ENCODE assay signal across 8 cellular contexts in the genomic region with DNA sequence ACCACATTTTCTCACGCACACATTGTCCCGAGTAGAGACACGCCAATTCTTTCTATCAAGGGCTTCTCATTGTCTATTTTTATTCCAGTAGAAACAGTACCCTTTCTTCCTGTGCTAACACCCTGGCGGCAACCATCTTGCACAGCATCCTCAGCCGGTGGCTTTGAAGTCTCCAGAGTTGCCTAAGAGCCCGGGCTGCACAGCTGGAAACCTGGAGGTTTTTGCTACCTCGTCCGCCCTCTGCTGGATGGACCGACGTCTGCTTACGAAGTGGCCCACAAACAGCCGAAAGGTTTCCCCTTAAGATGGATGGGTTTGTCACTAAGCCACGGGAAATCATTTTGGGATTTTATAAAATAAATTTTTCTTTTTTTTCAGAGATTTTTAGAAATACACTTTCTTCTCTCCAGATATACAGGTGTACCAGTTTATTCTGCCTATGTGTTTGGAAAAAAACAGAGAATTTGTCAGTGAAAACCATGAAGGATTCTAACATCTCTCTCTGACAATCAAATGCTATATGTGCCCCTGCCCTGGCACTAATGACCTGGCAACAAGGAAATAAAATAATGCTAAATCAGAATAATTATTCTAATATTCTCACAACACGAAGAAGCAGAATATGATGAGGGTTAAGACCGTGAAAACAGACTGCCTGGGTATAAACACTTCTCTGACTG.
DNase-seq lines count a peak whose midpoint lies in the region; ATAC-seq, FAIRE-seq and TF ChIP-seq lines count a peak whose summit lies in the region.

No MANE protein-coding gene starts in this region.

- no TSS peak for BruUV-seq in Panc1 (replicated peaks; lab: Mats Ljungman, UMichigan)

- TF ChIP-seq CTCF in D721Med (IDR thresholded peaks at IDR 0.05; ENCODE audit: insufficient read depth, missing control alignments) (peak; percentile 78), Panc1 (IDR thresholded peaks at IDR 0.05) (peak; percentile 94), fibroblast of lung (conservative IDR thresholded peaks at IDR 0.05 in 1 of 2, IDR thresholded peaks at IDR 0.05 in 1 of 2; ENCODE audit: low read depth in 1 of 2, low read length in 2 of 2) (peak; percentile 79 to 80), neural cell (IDR thresholded peaks at IDR 0.05; ENCODE audit: poor library complexity, severe bottlenecking) (peak; percentile 87)

- CTCF ChIA-PET in Panc1 (lab: Charles Lee), result interaction anchor here (0.6 to 1.8 kb wide), 3 partner anchors 35 to 927 kb away, joined by 3 to 4 read pairs (median 3); no protein-coding TSS in a partner anchor

- H3K27ac ChIP-seq in Panc1 (ENCODE audit: low read length), result no peak overlapping the region
- H3K27ac ChIP-seq in fibroblast of lung (ENCODE audit: insufficient read depth, low read length), result no peak overlapping the region
- peak overlapping the region; percentile 26 for H3K27ac ChIP-seq in neural cell (ENCODE audit: low read length)
- H3K27ac ChIP-seq in substantia nigra (ENCODE audit: low read depth, low read length, poor library complexity, severe bottlenecking), result no peak overlapping the region

- H3K4me2 ChIP-seq in fibroblast of lung (ENCODE audit: extremely low read depth, insufficient read depth, low read length) (no peak overlapping the region), neural cell (ENCODE audit: low read length) (no peak overlapping the region)

- in situ Hi-C loops in Panc1 (cut with HindIII; ENCODE audit: low pct_unique_long_range_greater_than_20kb, low sequenced_read_pairs), result no loop called here

- no peak overlapping the region for H3K4me3 ChIP-seq in Jurkat, Clone E6-1 (ENCODE audit: low read length)
- H3K4me3 ChIP-seq in Panc1 (ENCODE audit: low read depth in 2 of 2, low read length in 2 of 2), result no peak overlapping the region
- H3K4me3 ChIP-seq in fibroblast of lung (replicated peaks in 1 of 4; ENCODE audit: control extremely low read depth in 1 of 4, insufficient read depth in 1 of 4, low read depth in 3 of 4, low read length in 4 of 4), result no peak overlapping the region
- H3K4me3 ChIP-seq in neural cell (ENCODE audit: low read length), result no peak overlapping the region

- no peaks in the 10 kb centered on the region for H3K9me2 ChIP-seq in neural cell (ENCODE audit: insufficient read depth, low read length)

- FAIRE-seq in D721Med (lab: Jason Lieb, UNC), result no peak

- TF ChIP-seq RAD21 in neural cell (conservative IDR thresholded peaks at IDR 0.05), result peak; percentile 91

- H3K79me2 ChIP-seq in fibroblast of lung (ENCODE audit: control insufficient read depth, insufficient read depth, low read length) (no peaks in the 10 kb centered on the region), neural cell (replicated peaks; ENCODE audit: insufficient read depth, low read length) (no peaks in the 10 kb centered on the region)

- POLR2A ChIA-PET in Panc1 (lab: Charles Lee), result no interaction called here

- no peak for DNase-seq in D721Med (ENCODE audit: insufficient read length, low spot score)
- DNase-seq in Jurkat, Clone E6-1 (ENCODE audit: low read depth, low spot score), result peak; percentile 84
- DNase-seq in Panc1 (ENCODE audit: low read depth, low spot score), result peak; percentile 42
- DNase-seq in activated T-cell treated with anti-CD3 and anti-CD28 coated beads, Interleukin-2, amount 50 U/mL, for 1 hour, result peak; percentile 59
- peak; percentile 78 to 81 for DNase-seq in fibroblast of lung (ENCODE audit: low read depth in 2 of 2)
- DNase-seq in substantia nigra (lab: John Stamatoyannopoulos, UW), result peak in 37 of 49 donors; percentile 2 to 68 (median 35)

- H3K4me1 ChIP-seq in Panc1 (ENCODE audit: control insufficient read depth, insufficient read depth, low read length), result peaks cover 7% of the 10 kb centered on the region; the same call in 1 of the 2 replicates
- no peaks in the 10 kb centered on the region for H3K4me1 ChIP-seq in fibroblast of lung (ENCODE audit: control insufficient read depth, extremely low read depth, insufficient read depth, low read length)

- peaks cover 19% of the 10 kb centered on the region for H3K27me3 ChIP-seq in Panc1 (ENCODE audit: control insufficient read depth, insufficient read depth, low read length)
- H3K27me3 ChIP-seq in fibroblast of lung (ENCODE audit: control insufficient read depth, insufficient read depth, low read length), result no peaks in the 10 kb centered on the region
- no peaks in the 10 kb centered on the region for H3K27me3 ChIP-seq in neural cell (ENCODE audit: insufficient read depth, low read depth, low read length)

- intact Hi-C loops in Panc1 (cut with micrococcal nuclease; ENCODE audit: unreplicated experiment), result loop anchor here (2.0 to 10.0 kb wide), 2 partner anchors 77 to 169 kb away; no protein-coding TSS in a partner anchor

- H3K9me3 ChIP-seq in Panc1 (ENCODE audit: control insufficient read depth, insufficient read depth, low read depth, low read length) (no peaks in the 10 kb centered on the region), fibroblast of lung (ENCODE audit: control insufficient read depth, insufficient read depth, low read depth, low read length) (no peaks in the 10 kb centered on the region), neural cell (ENCODE audit: low read length) (no peaks in the 10 kb centered on the region)

- TF ChIP-seq EP300 in neural cell (conservative IDR thresholded peaks at IDR 0.05; ENCODE audit: poor library complexity, severe bottlenecking), result no peak

- ATAC-seq in GM21515 (IDR thresholded peaks at IDR 0.05; ENCODE audit: unreplicated experiment) (peak; percentile 95), Panc1 (peak; percentile 99)

- H2AFZ ChIP-seq in fibroblast of lung (ENCODE audit: low read length), result no peak overlapping the region
- no peak overlapping the region for H2AFZ ChIP-seq in neural cell (ENCODE audit: low read depth, low read length)

- no peaks in the 10 kb centered on the region for H3F3A ChIP-seq in neural cell (ENCODE audit: insufficient read depth, low read length, poor library complexity, severe bottlenecking)

- H3K36me3 ChIP-seq in Panc1 (ENCODE audit: control insufficient read depth, insufficient read depth, low read length) (no peaks in the 10 kb centered on the region), fibroblast of lung (ENCODE audit: control insufficient read depth, insufficient read depth, low read length) (no peaks in the 10 kb centered on the region), neural cell (ENCODE audit: insufficient read depth, low read length) (no peaks in the 10 kb centered on the region)

- H3K9ac ChIP-seq in fibroblast of lung (ENCODE audit: insufficient read depth, low read length) (no peak overlapping the region), neural cell (ENCODE audit: low read length) (no peak overlapping the region)

- H4K20me1 ChIP-seq in fibroblast of lung (ENCODE audit: control insufficient read depth, extremely low read depth, insufficient read depth, low read length), result no peaks in the 10 kb centered on the region
- H4K20me1 ChIP-seq in neural cell (ENCODE audit: insufficient read depth), result no peaks in the 10 kb centered on the region

TF ChIP-seq in neural cell, 6 proteins besides CTCF, POLR2A, EP300 and RAD21:
- TF ChIP-seq SMC3 (conservative IDR thresholded peaks at IDR 0.05; ENCODE audit: poor library complexity) (peak; percentile 93), POLR2AphosphoS5 (IDR thresholded peaks at IDR 0.05) (no peak), MXI1 (conservative IDR thresholded peaks at IDR 0.05; ENCODE audit: poor library complexity, severe bottlenecking) (no peak)
